Comparison of ENCODE assay signal across 24 cellular contexts in the genomic region with DNA sequence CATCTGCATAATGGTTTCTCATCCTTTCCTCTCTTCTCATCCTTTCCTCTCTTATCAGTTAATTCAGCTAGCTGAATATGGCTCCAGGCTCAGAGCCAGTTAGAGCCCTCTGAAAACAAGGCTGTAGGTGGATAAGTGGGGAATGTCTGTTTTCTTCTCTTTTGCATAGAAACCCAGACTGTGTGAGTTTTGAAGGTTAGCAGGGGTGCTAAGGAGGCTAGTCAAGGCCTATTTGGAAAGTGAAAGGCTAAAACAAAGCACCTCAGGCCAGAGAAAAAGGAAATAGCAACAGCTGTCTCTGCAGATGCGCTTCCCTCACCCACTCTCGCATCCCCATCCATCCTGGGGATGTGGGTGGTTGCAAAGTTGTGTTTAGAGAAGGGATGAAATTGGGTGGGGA.
DNase-seq lines count a peak whose midpoint lies in the region; ATAC-seq and TF ChIP-seq lines count a peak whose summit lies in the region.
"Had no signal": no experiment of that assay in that cellular context is flagged by ENCODE, and none has a peak within 500 bp of the region (broad histone marks: within the 10 kb centered on the region; RNA-seq: fewer than 3 reads in every experiment).

No MANE protein-coding gene starts in this region.

- CTCF ChIA-PET in Calu3 (lab: Charles Lee), result no interaction called here

- no TSS peak for BruUV-seq in Calu3 (replicated peaks; lab: Mats Ljungman, UMichigan)

- H3K4me3 ChIP-seq in heart right ventricle, result no peak overlapping the region
- H3K4me3 ChIP-seq: breast epithelium, colonic mucosa, tibial artery had no signal

- H3K4me1 ChIP-seq in heart right ventricle, result no peaks in the 10 kb centered on the region
- H3K4me1 ChIP-seq: breast epithelium, colonic mucosa, tibial artery had no signal

- in situ Hi-C loops in GM13976 (cut with MboI; ENCODE audit: low sequenced_read_pairs, unreplicated experiment), result no loop called here

- no peaks in the 10 kb centered on the region for H3K27me3 Mint-ChIP-seq in Calu3 (ENCODE audit: unreplicated experiment)
- H3K27me3 Mint-ChIP-seq: CD4-positive, CD25-positive, alpha-beta regulatory T cell; stimulated activated naive CD8-positive, alpha-beta T cell treated with anti-CD3 and anti-CD28 coated beads, Interleukin-15, Interleukin-2, amounts not matched to agents 100 ng/mL and 50 ng/mL, for 24 hours had no signal

- H3K27ac Mint-ChIP-seq in Calu3 (ENCODE audit: unreplicated experiment), result no peak overlapping the region
- H3K27ac Mint-ChIP-seq: CD4-positive, CD25-positive, alpha-beta regulatory T cell; stimulated activated naive CD8-positive, alpha-beta T cell treated with anti-CD3 and anti-CD28 coated beads, Interleukin-15, Interleukin-2, amounts not matched to agents 100 ng/mL and 50 ng/mL, for 24 hours; T-helper 2 cell treated with Interferon-gamma antibody and Interleukin-4, amounts not matched to agents 5 μg/mL and 100 μg/mL, for 36 hours had no signal

- H3K36me3 ChIP-seq in heart right ventricle, result no peaks in the 10 kb centered on the region
- H3K36me3 ChIP-seq: breast epithelium, colonic mucosa, tibial artery had no signal

- intact Hi-C loops in Calu3 (cut with micrococcal nuclease; ENCODE audit: unreplicated experiment), result no loop called here
- intact Hi-C loops in heart right ventricle (cut with DNase I), result no loop called here

- H3K4me3 Mint-ChIP-seq in Calu3 (ENCODE audit: low read depth, unreplicated experiment), result no peak overlapping the region
- H3K4me3 Mint-ChIP-seq: CD4-positive, CD25-positive, alpha-beta regulatory T cell; stimulated activated naive CD8-positive, alpha-beta T cell treated with anti-CD3 and anti-CD28 coated beads, Interleukin-15, Interleukin-2, amounts not matched to agents 100 ng/mL and 50 ng/mL, for 24 hours; T-helper 2 cell treated with Interferon-gamma antibody and Interleukin-4, amounts not matched to agents 5 μg/mL and 100 μg/mL, for 36 hours had no signal

- WGBS in heart right ventricle, 2 donors, result 33 to 51% methylated on average over 2 of the region's 2 CpGs

- peak; percentile 78 for ATAC-seq in GM21526 (IDR thresholded peaks at IDR 0.05; ENCODE audit: low FRiP score, unreplicated experiment)
- ATAC-seq in HG03460 (IDR thresholded peaks at IDR 0.05; ENCODE audit: unreplicated experiment), result peak; percentile 54
- ATAC-seq in heart right ventricle, result no peak
- ATAC-seq in HG03135 (IDR thresholded peaks at IDR 0.05; ENCODE audit: unreplicated experiment), result no peak
- ATAC-seq: SK-N-SH treated with all-trans-retinoic acid at 6 μM for 48 hours had no signal

- H3K9me3 ChIP-seq in heart right ventricle, result no peaks in the 10 kb centered on the region
- H3K9me3 ChIP-seq: breast epithelium, colonic mucosa, tibial artery had no signal

- H3K36me3 Mint-ChIP-seq in Calu3 (ENCODE audit: insufficient read depth, unreplicated experiment), result no peaks in the 10 kb centered on the region
- H3K36me3 Mint-ChIP-seq: CD4-positive, CD25-positive, alpha-beta regulatory T cell had no signal

- H3K9me3 Mint-ChIP-seq in Calu3 (ENCODE audit: low read depth, unreplicated experiment), result peaks cover 16% of the 10 kb centered on the region
- H3K9me3 Mint-ChIP-seq: stimulated activated naive CD8-positive, alpha-beta T cell treated with anti-CD3 and anti-CD28 coated beads, Interleukin-15, Interleukin-2, amounts not matched to agents 100 ng/mL and 50 ng/mL, for 24 hours had no signal

- no peak for TF ChIP-seq CTCF in GM13976 (IDR thresholded peaks at IDR 0.05; ENCODE audit: borderline replicate concordance, control extremely low read depth, extremely low read depth, insufficient read depth, missing control alignments)
- no peak for TF ChIP-seq CTCF in Calu3 (IDR thresholded peaks at IDR 0.05; ENCODE audit: unreplicated experiment)
- no peak for TF ChIP-seq CTCF in heart right ventricle (IDR thresholded peaks at IDR 0.05)

- H3K27ac ChIP-seq in heart right ventricle, result no peak overlapping the region
- H3K27ac ChIP-seq: breast epithelium, colonic mucosa, tibial artery had no signal

- H3K27me3 ChIP-seq in heart right ventricle, result peaks cover 0 to 5% (median 0%) of the 10 kb centered on the region in 7 donors
- H3K27me3 ChIP-seq: breast epithelium, colonic mucosa, tibial artery had no signal

- H3K4me1 Mint-ChIP-seq in Calu3 (ENCODE audit: low read depth, unreplicated experiment), result no peaks in the 10 kb centered on the region
- H3K4me1 Mint-ChIP-seq: CD4-positive, CD25-positive, alpha-beta regulatory T cell had no signal

- DNase-seq in GM13976 (ENCODE audit: low spot score) (peak; percentile 38), islet precursor cell (peak; percentile 55), Calu3 (no peak), heart right ventricle (no peak), KG1 (lab: John Stamatoyannopoulos, UW) (no peak)
- DNase-seq: activated CD4-positive, alpha-beta T cell treated with anti-CD3 and anti-CD28 coated beads, Interleukin-2, amount 50 U/mL, for 4 hours; activated naive CD4-positive, alpha-beta T cell; amniotic stem cell; CD4-positive, CD25-positive, alpha-beta regulatory T cell; colonic mucosa; KBM-7; NCI-H146; NCI-H510A; occipital lobe; retina; stimulated activated CD4-positive, alpha-beta T cell treated with anti-CD3 and anti-CD28 coated beads, Interleukin-4, amount 100 ng/mL, for 24 hours; tibial artery had no signal

Comparison
In these comparisons a context has a peak if more than half of its experiments do, and no peak if none do; other contexts are left out.
1. DNase-seq: peak in GM13976 (single experiment) and islet precursor cell (single experiment); none in Calu3 (single experiment), heart right ventricle (0 of 2) and KG1 (single experiment).
2. ATAC-seq: peak in GM21526 (single experiment) and HG03460 (single experiment); none in heart right ventricle (0 of 8) and HG03135 (single experiment).